ENCODE assay signal across 21 cellular contexts in genomic region chr5:95219411-95219810, GRCh38.
"Had no signal": no experiment of that assay in that cellular context is flagged by ENCODE, and none has a peak within 500 bp of the region (broad histone marks: within the 10 kb centered on the region; RNA-seq: fewer than 3 reads in every experiment).

No MANE protein-coding gene starts in this region.

- H3K36me3 ChIP-seq: esophagus muscularis mucosa, transverse colon had no signal

- DNase-seq: activated CD4-positive, alpha-beta memory T cell treated with anti-CD3 and anti-CD28 coated beads for 36 hours; activated CD4-positive, alpha-beta T cell treated with anti-CD3 and anti-CD28 coated beads for 48 hours; activated CD4-positive, CD25-positive, alpha-beta regulatory T cell; activated effector memory CD4-positive, alpha-beta T cell treated with Interleukin-2 at 50 U/mL for 16 hours; activated naive CD4-positive, alpha-beta T cell treated with anti-CD3 and anti-CD28 coated beads, Interleukin-2, amount 10 ng/mL, durations not matched to agents 7 days and 5 days; activated T-cell treated with anti-CD3 and anti-CD28 coated beads, Interleukin-2, amount 50 U/mL, for 72 hours; amygdala; cerebellar nuclear complex; glutamatergic neuron; kidney glomerular epithelial cell; left ventricle myocardium superior; mammary epithelial cell; midbrain; small intestine; stimulated activated CD4-positive, alpha-beta T cell treated with anti-CD3 and anti-CD28 coated beads, Interleukin-15, amount 100 ng/mL, for 24 hours; stimulated activated naive B cell treated with anti-CD40 and anti-IgM and Interleukin-4, amounts not matched to agents 10 μg/mL and 1 μg/mL and 100 μg/mL, for 72 hours; transverse colon had no signal

- H3K27ac ChIP-seq: coronary artery, esophagus muscularis mucosa, hepatocyte, parathyroid adenoma, transverse colon had no signal

- H3K4me3 ChIP-seq: coronary artery, esophagus muscularis mucosa, hepatocyte, transverse colon had no signal

- H3K27me3 ChIP-seq: esophagus muscularis mucosa, hepatocyte, transverse colon had no signal

- H3K9me3 ChIP-seq: esophagus muscularis mucosa, transverse colon had no signal

- H3K4me1 ChIP-seq: parathyroid adenoma, transverse colon had no signal
